In genomic region chr5:40436535-40437237, GRCh38 we compare ENCODE assay signal across 1 cellular context.
TF ChIP-seq lines count a peak whose summit lies in the region.

No MANE protein-coding gene starts in this region.

TF ChIP-seq in SK-N-SH, 30 proteins besides CTCF, POLR2A, EP300 and RAD21 (continued from another document):
- TF ChIP-seq RXRA (IDR thresholded peaks at IDR 0.05; ENCODE audit: borderline replicate concordance, low read depth) (no peak), TEAD4 (IDR thresholded peaks at IDR 0.05; ENCODE audit: borderline replicate concordance, insufficient read depth) (no peak), FOXJ3 (CRISPR knock-in tag; IDR thresholded peaks at IDR 0.05) (no peak), RFX5 (IDR thresholded peaks at IDR 0.05; ENCODE audit: low read length) (no peak), TAF1 (IDR thresholded peaks at IDR 0.05; ENCODE audit: borderline replicate concordance, low read depth, low read length) (no peak), GATA2 (CRISPR knock-in tag; IDR thresholded peaks at IDR 0.05) (no peak), EZH2phosphoT487 (IDR thresholded peaks at IDR 0.05; ENCODE audit: borderline replicate concordance, low read depth) (no peak), FOXM1 (IDR thresholded peaks at IDR 0.05; ENCODE audit: low read depth) (no peak)
- TF ChIP-seq, protein P1, sequence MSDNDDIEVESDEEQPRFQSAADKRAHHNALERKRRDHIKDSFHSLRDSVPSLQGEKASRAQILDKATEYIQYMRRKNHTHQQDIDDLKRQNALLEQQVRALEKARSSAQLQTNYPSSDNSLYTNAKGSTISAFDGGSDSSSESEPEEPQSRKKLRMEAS (IDR thresholded peaks at IDR 0.05; ENCODE audit: low read depth), result no peak
- TF ChIP-seq, protein P2, sequence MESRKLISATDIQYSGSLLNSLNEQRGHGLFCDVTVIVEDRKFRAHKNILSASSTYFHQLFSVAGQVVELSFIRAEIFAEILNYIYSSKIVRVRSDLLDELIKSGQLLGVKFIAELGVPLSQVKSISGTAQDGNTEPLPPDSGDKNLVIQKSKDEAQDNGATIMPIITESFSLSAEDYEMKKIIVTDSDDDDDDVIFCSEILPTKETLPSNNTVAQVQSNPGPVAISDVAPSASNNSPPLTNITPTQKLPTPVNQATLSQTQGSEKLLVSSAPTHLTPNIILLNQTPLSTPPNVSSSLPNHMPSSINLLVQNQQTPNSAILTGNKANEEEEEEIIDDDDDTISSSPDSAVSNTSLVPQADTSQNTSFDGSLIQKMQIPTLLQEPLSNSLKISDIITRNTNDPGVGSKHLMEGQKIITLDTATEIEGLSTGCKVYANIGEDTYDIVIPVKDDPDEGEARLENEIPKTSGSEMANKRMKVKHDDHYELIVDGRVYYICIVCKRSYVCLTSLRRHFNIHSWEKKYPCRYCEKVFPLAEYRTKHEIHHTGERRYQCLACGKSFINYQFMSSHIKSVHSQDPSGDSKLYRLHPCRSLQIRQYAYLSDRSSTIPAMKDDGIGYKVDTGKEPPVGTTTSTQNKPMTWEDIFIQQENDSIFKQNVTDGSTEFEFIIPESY (IDR thresholded peaks at IDR 0.05; ENCODE audit: borderline replicate concordance, low read depth), result no peak
TF ChIP-seq in SK-N-SH: peak in this region for 0.
